In the genomic region with DNA sequence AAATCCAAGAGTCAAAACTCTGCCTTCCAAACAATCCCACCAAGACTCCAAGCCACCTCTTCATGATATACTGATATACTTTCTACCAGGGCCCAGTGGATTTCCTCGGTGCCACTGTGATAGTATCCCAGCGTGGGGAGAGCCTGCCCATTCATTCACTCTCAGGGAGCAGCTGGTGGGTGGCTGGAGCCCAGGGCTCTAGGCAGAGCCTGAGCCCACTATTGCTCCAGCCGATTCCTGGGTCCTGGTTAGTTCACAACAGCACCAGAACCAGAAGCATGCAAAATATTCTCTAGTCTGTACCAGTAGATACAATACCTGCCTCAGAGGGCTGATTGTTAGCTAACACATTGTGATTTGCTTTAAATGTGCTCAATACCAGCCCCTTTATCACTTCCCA, we compare ENCODE assay signal across 8 cellular contexts. TPM values are rescaled to one million over a fixed set of nuclear protein-coding genes. Genes with fewer than 3 reads are reported as not detected.
A peak's percentile ranks its signal among the peaks of the same experiment; 100 is the strongest.
DNase-seq lines count a peak whose midpoint lies in the region; ATAC-seq and TF ChIP-seq lines count a peak whose summit lies in the region.

No MANE protein-coding gene starts in this region.

- no peaks in the 10 kb centered on the region for H3K9me3 ChIP-seq in HUES48 (ENCODE audit: control insufficient read depth, insufficient read depth, low read length)
- H3K9me3 ChIP-seq in mucosa of descending colon = no peaks in the 10 kb centered on the region

- peaks cover 43% of the 10 kb centered on the region for H3K4me1 Mint-ChIP-seq in brain

- intact Hi-C loops in mucosa of descending colon (cut with DNase I, micrococcal nuclease) = no loop called here

- H3K4me3 Mint-ChIP-seq in brain = peak overlapping the region; percentile 73 to 84 (median 75)

- no peaks in the 10 kb centered on the region for H3K36me3 Mint-ChIP-seq in brain

- no peak for DNase-seq in mucosa of descending colon
- DNase-seq in NCI-H2107 treated with DMSO at 0.1 percent for 48 hours (lab: John Stamatoyannopoulos, UW; ENCODE audit: unreplicated experiment) = no peak
- no peak for DNase-seq in stimulated activated CD4-positive, alpha-beta T cell treated with anti-CD3 and anti-CD28 coated beads, Interleukin-4, amount 100 ng/mL, for 4 hours
- no peak for DNase-seq in ACHN
- DNase-seq in NCI-H2081 treated with DMSO at 0.1 percent for 48 hours (lab: John Stamatoyannopoulos, UW) = no peak

- in situ Hi-C loops in ACHN (cut with HindIII; ENCODE audit: low pct_ligation_motif_present, low pct_unique_long_range_greater_than_20kb, low sequenced_read_pairs) = no loop called here

- ATAC-seq in mucosa of descending colon = peak; percentile 5

- H3K27ac ChIP-seq in 22Rv1 (peak overlapping the region; percentile 66; the same call in 1 of the 2 replicates), HUES48 (ENCODE audit: low read depth, low read length) (no peak overlapping the region)

- H3K27me3 Mint-ChIP-seq in brain = peaks cover 36% of the 10 kb centered on the region

- peaks cover 26% of the 10 kb centered on the region for H3K27me3 ChIP-seq in HUES48 (ENCODE audit: control insufficient read depth, insufficient read depth, low read length)

- no peaks in the 10 kb centered on the region for H3K9me3 Mint-ChIP-seq in brain

- no peak for TF ChIP-seq CTCF in 22Rv1 (IDR thresholded peaks at IDR 0.05)
- no peak for TF ChIP-seq CTCF in brain (conservative IDR thresholded peaks at IDR 0.05)
- TF ChIP-seq CTCF in mucosa of descending colon (IDR thresholded peaks at IDR 0.05) = no peak

- no peaks in the 10 kb centered on the region for H3K36me3 ChIP-seq in HUES48 (ENCODE audit: control insufficient read depth, insufficient read depth, low read length)
- no peaks in the 10 kb centered on the region for H3K36me3 ChIP-seq in mucosa of descending colon (ENCODE audit: low read depth)

- H3K4me3 ChIP-seq in HUES48 (ENCODE audit: low read depth, low read length) (peak overlapping the region; percentile 52; the same call in 1 of the 2 replicates), mucosa of descending colon (no peak overlapping the region)

- no peak overlapping the region for H3K9ac ChIP-seq in HUES48 (ENCODE audit: low read depth, low read length)

- H3K27ac Mint-ChIP-seq in brain = peak overlapping the region; percentile 51 to 90 (median 62)

- H3K4me1 ChIP-seq in HUES48 (ENCODE audit: control insufficient read depth, insufficient read depth, low read length) = peaks cover 42% of the 10 kb centered on the region
- H3K4me1 ChIP-seq in mucosa of descending colon (ENCODE audit: low read depth) = peaks cover 32% of the 10 kb centered on the region

RNA-seq across cellular contexts. Expression of gene CSRP1, which starts 0.8 kb away (rescaled TPM):
- polyA plus RNA-seq in brain (ENCODE audit: insufficient read depth, low read depth, low replicate concordance) = 599 TPM
- total RNA-seq in mucosa of descending colon = 1,000 to 10,000 TPM in 1 of 3 donors, 100 to 1,000 TPM in 2; 150 to 1,587 (median 214) TPM

RNA-seq across cellular contexts. Expression of gene NAV1, which starts 32.8 kb away (rescaled TPM):
- 55.4 TPM for polyA plus RNA-seq in brain (ENCODE audit: insufficient read depth, low read depth, low replicate concordance)
- total RNA-seq in mucosa of descending colon = 10 to 100 TPM; 13.7 to 64.3 (median 16.7) TPM

RNA-seq across cellular contexts. Expression of gene PHLDA3, which starts 37.1 kb away (rescaled TPM):
- polyA plus RNA-seq in brain (ENCODE audit: insufficient read depth, low read depth, low replicate concordance) = 29.9 TPM
- 100 to 1,000 TPM in 1 of 3 donors, 10 to 100 TPM in 1, 1 to 10 TPM in 1; 8.5 to 106 (median 12.4) TPM for total RNA-seq in mucosa of descending colon
